In genomic region chr11:24617856-24618255, GRCh38 we compare ENCODE assay signal across 26 cellular contexts.
A peak's percentile ranks its signal among the peaks of the same experiment; 100 is the strongest.
DNase-seq lines count a peak whose midpoint lies in the region; FAIRE-seq and TF ChIP-seq lines count a peak whose summit lies in the region.
"Had no signal": no experiment of that assay in that cellular context is flagged by ENCODE, and none has a peak within 500 bp of the region (broad histone marks: within the 10 kb centered on the region; RNA-seq: fewer than 3 reads in every experiment).

No MANE protein-coding gene starts in this region.

- no peak for FAIRE-seq in bronchial epithelial cell (lab: Jason Lieb, UNC)
- FAIRE-seq: GM18507 had no signal

- no peaks in the 10 kb centered on the region for H4K20me1 ChIP-seq in osteoblast (ENCODE audit: insufficient read depth, low read length)

- H3K27ac ChIP-seq in osteoblast (ENCODE audit: low read depth, low read length) = no peak overlapping the region
- H3K27ac ChIP-seq: left lung, ovary had no signal

- no peak overlapping the region for H3K4me2 ChIP-seq in osteoblast (ENCODE audit: insufficient read depth, low read length)

- H3K9me3 ChIP-seq in osteoblast (ENCODE audit: low read depth, low read length) = no peaks in the 10 kb centered on the region
- H3K9me3 ChIP-seq: left lung, MG63, ovary had no signal

- H2AFZ ChIP-seq in osteoblast (ENCODE audit: low read length) = no peak overlapping the region

- no peak for DNase-seq in AG09319 (ENCODE audit: extremely low read depth, low read depth)
- DNase-seq in NCI-H226 = peak; percentile 11
- peak; percentile 26 for DNase-seq in bronchial epithelial cell (ENCODE audit: low read depth)
- DNase-seq in fibroblast of the aortic adventitia (ENCODE audit: low read depth) = peak; percentile 35
- DNase-seq in LoVo (ENCODE audit: low spot score) = no peak
- DNase-seq in NK-92 (lab: John Stamatoyannopoulos, UW; ENCODE audit: unreplicated experiment) = no peak
- no peak for DNase-seq in osteoblast (ENCODE audit: insufficient read length, low spot score, missing footprints)
- no peak for DNase-seq in DMS153 (lab: John Stamatoyannopoulos, UW)
- DNase-seq: activated CD4-positive, alpha-beta T cell treated with anti-CD3 and anti-CD28 coated beads, Interleukin-2, amount 10 ng/mL, durations not matched to agents 7 days and 5 days; activated naive CD8-positive, alpha-beta T cell treated with anti-CD3 and anti-CD28 coated beads for 36 hours; AML-193; anterior cingulate cortex; CD4-positive, CD25-positive, alpha-beta regulatory T cell; cortex of kidney; hippocampal formation; KG1; left lung; MG63; NCI-H1105 treated with DMSO at 0.1 percent for 48 hours; NCI-H2029 treated with DMSO at 0.1 percent for 48 hours; NCI-H526; ovary; SIG-M5; stimulated activated naive B cell treated with anti-CD40 and anti-IgM and Interleukin-4, amounts not matched to agents 10 μg/mL and 1 μg/mL and 100 μg/mL, for 72 hours; T1000 had no signal

- H3K4me1 ChIP-seq in osteoblast (ENCODE audit: insufficient read depth, low read length) = no peaks in the 10 kb centered on the region
- H3K4me1 ChIP-seq: left lung had no signal

- H3K27me3 ChIP-seq in bronchial epithelial cell (ENCODE audit: control insufficient read depth, insufficient read depth, low read length) (no peaks in the 10 kb centered on the region), osteoblast (ENCODE audit: insufficient read depth, low read length) (no peaks in the 10 kb centered on the region)
- H3K27me3 ChIP-seq: left lung, MG63, ovary had no signal

- no peaks in the 10 kb centered on the region for H3K79me2 ChIP-seq in osteoblast (ENCODE audit: insufficient read depth, low read length)

- TF ChIP-seq CTCF in AG09319 (IDR thresholded peaks at IDR 0.05; ENCODE audit: low read depth, low read length) (peak; percentile 8), bronchial epithelial cell (IDR thresholded peaks at IDR 0.05; ENCODE audit: insufficient read depth, low read length, severe bottlenecking) (peak; percentile 45), fibroblast of the aortic adventitia (IDR thresholded peaks at IDR 0.05; ENCODE audit: insufficient read depth, low read length) (peak; percentile 36), osteoblast (IDR thresholded peaks at IDR 0.05; ENCODE audit: extremely low read depth, low read depth, low read length) (no peak)

- no peaks in the 10 kb centered on the region for H3K36me3 ChIP-seq in bronchial epithelial cell (ENCODE audit: control insufficient read depth, insufficient read depth, low read length)
- no peaks in the 10 kb centered on the region for H3K36me3 ChIP-seq in osteoblast (ENCODE audit: insufficient read depth, low read length)
- H3K36me3 ChIP-seq: left lung, MG63, ovary had no signal

- H3K4me3 ChIP-seq in bronchial epithelial cell (ENCODE audit: low read depth, low read length) (no peak overlapping the region), fibroblast of the aortic adventitia (ENCODE audit: low read depth, low read length) (no peak overlapping the region), osteoblast (ENCODE audit: insufficient read depth, low read length) (no peak overlapping the region)
- H3K4me3 ChIP-seq: left lung, MG63, ovary had no signal

Comparison
In these comparisons a context has a peak if more than half of its experiments do, and no peak if none do; other contexts are left out.
1. DNase-seq: peak in NCI-H226 (single experiment), bronchial epithelial cell (single experiment) and fibroblast of the aortic adventitia (single experiment); none in AG09319 (single experiment), LoVo (single experiment), NK-92 (single experiment), osteoblast (single experiment) and DMS153 (single experiment).